In genomic region chr11:111967651-111968050, GRCh38 we compare ENCODE assay signal across 18 cellular contexts. TPM values are rescaled to one million over a fixed set of nuclear protein-coding genes. Genes with fewer than 3 reads are reported as not detected.
"Had no signal": no experiment of that assay in that cellular context is flagged by ENCODE, and none has a peak within 500 bp of the region (broad histone marks: within the 10 kb centered on the region; RNA-seq: fewer than 3 reads in every experiment).

No MANE protein-coding gene starts in this region.

- H3K4me1 ChIP-seq: colonic mucosa, suprapubic skin, thyroid gland, upper lobe of left lung, vagina had no signal

- DNase-seq: colonic mucosa; dermis blood vessel endothelial cell; endodermal cell; immature natural killer cell; mesendoderm; naive B cell; small intestine; stimulated activated CD4-positive, alpha-beta T cell treated with anti-CD3 and anti-CD28 coated beads, Interleukin-12 subunit alpha, Interleukin-12 subunit beta, amount 100 ng/mL, for 4 hours; stimulated activated naive CD4-positive, alpha-beta T cell; thyroid gland; upper lobe of left lung had no signal

- H3K27me3 ChIP-seq: colonic mucosa, suprapubic skin, thyroid gland, upper lobe of left lung, vagina had no signal

- H3K36me3 ChIP-seq: colonic mucosa, thyroid gland, upper lobe of left lung, vagina had no signal

- H3K4me3 ChIP-seq: colonic mucosa, suprapubic skin, thyroid gland, upper lobe of left lung, vagina had no signal

- H3K9me3 ChIP-seq: colonic mucosa, suprapubic skin, thyroid gland, upper lobe of left lung, vagina had no signal

- H3K27ac ChIP-seq: colonic mucosa, suprapubic skin, thyroid gland, upper lobe of left lung, vagina had no signal

RNA-seq across cellular contexts. Expression of gene DIXDC1, which starts 30.5 kb away (rescaled TPM):
- polyA plus RNA-seq: immature natural killer cell had no signal

RNA-seq across cellular contexts. Expression of gene C11orf52, which starts 48.9 kb away (rescaled TPM):
- total RNA-seq: cerebellum, frontal cortex, lung microvascular endothelial cell had no signal
- polyA plus RNA-seq: immature natural killer cell had no signal

RNA-seq across cellular contexts. Expression of gene HSPB2, which starts 55.1 kb away (rescaled TPM):
- total RNA-seq: dermis blood vessel endothelial cell, endothelial cell of umbilical vein, lung microvascular endothelial cell, pulmonary artery endothelial cell, vagina had no signal
- polyA plus RNA-seq: endothelial cell of umbilical vein, immature natural killer cell had no signal

RNA-seq across cellular contexts. Expression of gene CRYAB, which starts 56.1 kb away (rescaled TPM):
- total RNA-seq: endothelial cell of umbilical vein had no signal
- polyA plus RNA-seq: immature natural killer cell had no signal
